ENCODE assay signal across 23 cellular contexts in genomic region chr9:76486151-76486550, GRCh38.
"Had no signal": no experiment of that assay in that cellular context is flagged by ENCODE, and none has a peak within 500 bp of the region (broad histone marks: within the 10 kb centered on the region; RNA-seq: fewer than 3 reads in every experiment).

No MANE protein-coding gene starts in this region.

- ATAC-seq: activated naive CD8-positive, alpha-beta T cell treated with anti-CD3 and anti-CD28 coated beads, Interleukin-2, amount 50 U/mL, for 24 hours; left ventricle myocardium superior; mucosa of descending colon; sciatic nerve; stimulated activated effector memory CD8-positive, alpha-beta T cell treated with anti-CD3 and anti-CD28 coated beads, Interleukin-12 subunit alpha, Interleukin-12 subunit beta, amount 100 ng/mL, for 72 hours; upper lobe of right lung had no signal

- H3K4me3 ChIP-seq: ascending aorta, mucosa of descending colon, neural progenitor cell, ovary, smooth muscle cell, thoracic aorta, upper lobe of right lung had no signal

- H2AFZ ChIP-seq: neural progenitor cell had no signal

- H3K4me3 Mint-ChIP-seq: activated naive CD4-positive, alpha-beta T cell treated with anti-CD3 and anti-CD28 coated beads, Interleukin-2, amount 10 ng/mL, durations not matched to agents 7 days and 5 days; activated naive CD8-positive, alpha-beta T cell treated with anti-CD3 and anti-CD28 coated beads, Interleukin-2, amount 50 U/mL, for 24 hours; neural progenitor cell; stimulated activated effector memory CD8-positive, alpha-beta T cell treated with anti-CD3 and anti-CD28 coated beads, Interleukin-12 subunit alpha, Interleukin-12 subunit beta, amount 100 ng/mL, for 72 hours had no signal

- H3K27ac ChIP-seq: ascending aorta, neural progenitor cell, ovary, thoracic aorta, upper lobe of right lung had no signal

- H3K9ac ChIP-seq: neural progenitor cell had no signal

- H3K4me2 ChIP-seq: neural progenitor cell, smooth muscle cell had no signal

- H3K36me3 ChIP-seq: ascending aorta, ovary, thoracic aorta, upper lobe of right lung had no signal

- DNase-seq: activated CD4-positive, CD25-positive, alpha-beta regulatory T cell treated with anti-CD3 and anti-CD28 coated beads, Interleukin-2, amount 50 U/mL, for 72 hours; activated CD8-positive, alpha-beta memory T cell treated with anti-CD3 and anti-CD28 coated beads for 24 hours; activated CD8-positive, alpha-beta memory T cell treated with anti-CD3 and anti-CD28 coated beads, Interleukin-2, amount 50 U/mL, for 48 hours; activated effector memory CD4-positive, alpha-beta T cell treated with Interleukin-2 at 50 U/mL for 16 hours; activated naive CD4-positive, alpha-beta T cell treated with anti-CD3 and anti-CD28 coated beads, Interleukin-2, amount 10 ng/mL, durations not matched to agents 7 days and 5 days; activated naive CD8-positive, alpha-beta T cell treated with anti-CD3 and anti-CD28 coated beads, Interleukin-2, amount 50 U/mL, for 24 hours; activated T-cell treated with anti-CD3 and anti-CD28 coated beads, Interleukin-2, amount 50 U/mL, for 48 hours; foreskin melanocyte; glutamatergic neuron; hypothalamus; kidney glomerular epithelial cell; left ventricle myocardium superior; mucosa of descending colon; naive B cell; ovary; stimulated activated CD4-positive, alpha-beta T cell treated with anti-CD3 and anti-CD28 coated beads, Interleukin-4, amount 100 ng/mL, for 24 hours; upper lobe of right lung had no signal

- H3K4me1 Mint-ChIP-seq: activated naive CD4-positive, alpha-beta T cell treated with anti-CD3 and anti-CD28 coated beads, Interleukin-2, amount 10 ng/mL, durations not matched to agents 7 days and 5 days; neural progenitor cell had no signal

- H3K36me3 Mint-ChIP-seq: activated naive CD4-positive, alpha-beta T cell treated with anti-CD3 and anti-CD28 coated beads, Interleukin-2, amount 10 ng/mL, durations not matched to agents 7 days and 5 days; stimulated activated effector memory CD8-positive, alpha-beta T cell treated with anti-CD3 and anti-CD28 coated beads, Interleukin-12 subunit alpha, Interleukin-12 subunit beta, amount 100 ng/mL, for 72 hours had no signal

- H3K4me1 ChIP-seq: ascending aorta, upper lobe of right lung had no signal

- H3K9me3 Mint-ChIP-seq: activated naive CD8-positive, alpha-beta T cell treated with anti-CD3 and anti-CD28 coated beads, Interleukin-2, amount 50 U/mL, for 24 hours; naive B cell; stimulated activated effector memory CD8-positive, alpha-beta T cell treated with anti-CD3 and anti-CD28 coated beads, Interleukin-12 subunit alpha, Interleukin-12 subunit beta, amount 100 ng/mL, for 72 hours had no signal

- H3K27ac Mint-ChIP-seq: activated naive CD4-positive, alpha-beta T cell treated with anti-CD3 and anti-CD28 coated beads, Interleukin-2, amount 10 ng/mL, durations not matched to agents 7 days and 5 days; activated naive CD8-positive, alpha-beta T cell treated with anti-CD3 and anti-CD28 coated beads, Interleukin-2, amount 50 U/mL, for 24 hours; neural progenitor cell; stimulated activated effector memory CD8-positive, alpha-beta T cell treated with anti-CD3 and anti-CD28 coated beads, Interleukin-12 subunit alpha, Interleukin-12 subunit beta, amount 100 ng/mL, for 72 hours had no signal

- H3K27me3 Mint-ChIP-seq: activated naive CD4-positive, alpha-beta T cell treated with anti-CD3 and anti-CD28 coated beads, Interleukin-2, amount 10 ng/mL, durations not matched to agents 7 days and 5 days; activated naive CD8-positive, alpha-beta T cell treated with anti-CD3 and anti-CD28 coated beads, Interleukin-2, amount 50 U/mL, for 24 hours; naive B cell had no signal

- H3K27me3 ChIP-seq: ascending aorta, neural progenitor cell, ovary, upper lobe of right lung had no signal

- H3K9me3 ChIP-seq: ascending aorta, mucosa of descending colon, ovary, thoracic aorta, upper lobe of right lung had no signal
